In the genomic region with DNA sequence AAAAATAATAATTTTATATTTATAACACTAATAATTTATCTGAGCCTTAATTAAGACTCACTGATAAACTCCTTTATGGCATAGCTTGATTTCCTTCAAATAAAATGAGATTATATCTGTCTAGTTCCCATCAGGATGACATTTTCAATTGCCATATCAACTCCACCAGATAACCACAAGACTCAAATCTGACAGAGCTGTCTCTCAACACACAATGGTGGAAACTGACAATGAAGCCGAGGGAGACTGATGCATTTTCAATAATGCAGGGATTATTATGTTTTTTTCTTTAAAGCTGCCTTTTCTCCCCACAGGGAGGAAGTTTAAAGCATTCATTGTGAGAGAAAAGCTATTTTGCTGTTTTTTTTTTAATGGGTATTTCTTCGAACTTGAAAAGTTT, we compare ENCODE assay signal across 8 cellular contexts.
"Had no signal": no experiment of that assay in that cellular context is flagged by ENCODE, and none has a peak within 500 bp of the region (broad histone marks: within the 10 kb centered on the region; RNA-seq: fewer than 3 reads in every experiment).

No MANE protein-coding gene starts in this region.

- H3K9me3 ChIP-seq: HAP-1 had no signal

- H3K27me3 Mint-ChIP-seq: IgD-negative memory B cell had no signal

- H3K36me3 ChIP-seq: HAP-1 had no signal

- H3K36me3 Mint-ChIP-seq: IgD-negative memory B cell had no signal

- ATAC-seq: HCT116, HepG2 had no signal

- H3K4me1 Mint-ChIP-seq: IgD-negative memory B cell had no signal

- H3K4me3 ChIP-seq: HAP-1 had no signal

- H3K9me3 Mint-ChIP-seq: HFFc6 had no signal

- H3K27ac ChIP-seq: HL-60 had no signal

- DNase-seq: GOT3, H7, HFFc6 had no signal

- H3K27ac Mint-ChIP-seq: HFFc6, IgD-negative memory B cell had no signal

- H3K4me3 Mint-ChIP-seq: HFFc6, IgD-negative memory B cell had no signal
